9 cellular contexts compared by ENCODE assay signal in the genomic region with DNA sequence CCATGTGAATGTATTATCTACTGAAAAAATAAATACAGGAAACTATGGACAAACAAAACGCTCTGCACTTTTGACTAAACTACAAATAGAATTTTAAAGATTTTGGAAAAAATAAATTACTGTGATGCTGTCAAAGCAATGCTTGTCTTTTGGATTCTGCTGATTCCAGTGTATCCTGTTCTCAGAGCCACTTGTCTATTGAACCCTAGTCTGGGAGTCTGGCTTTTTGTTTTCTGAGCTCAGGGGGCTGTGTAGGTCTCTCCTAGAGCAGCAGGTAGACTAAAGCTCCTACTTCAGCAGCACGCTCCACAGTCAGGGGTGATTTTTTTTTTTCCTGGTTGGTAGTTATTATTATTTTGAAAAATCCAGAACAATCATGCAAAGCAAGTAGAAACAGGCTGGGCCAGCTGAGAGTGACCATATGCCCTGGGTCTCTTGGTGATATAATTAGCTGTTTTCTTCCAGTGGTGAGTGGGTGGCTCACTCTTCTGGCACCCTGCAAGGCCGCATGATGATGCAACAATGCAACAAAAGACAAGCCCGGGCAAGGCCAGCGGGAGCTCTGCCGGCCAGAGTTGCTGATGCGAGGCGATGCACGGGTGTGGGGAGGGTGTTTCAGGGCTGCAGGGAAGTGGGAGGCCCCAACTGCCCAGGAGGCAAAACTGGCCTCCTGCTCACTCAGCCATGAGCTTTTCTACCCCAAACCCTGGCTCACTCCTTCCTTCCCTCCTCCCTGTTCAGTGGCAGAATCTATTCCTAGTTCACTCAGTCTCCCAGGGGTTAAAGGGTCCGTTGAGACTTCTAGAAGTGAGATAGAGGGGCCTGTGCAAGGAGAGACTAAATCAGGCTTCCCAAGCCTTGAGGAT. TPM values are rescaled to one million over a fixed set of nuclear protein-coding genes. Genes with fewer than 3 reads are reported as not detected.
A peak's percentile ranks its signal among the peaks of the same experiment; 100 is the strongest.
DNase-seq lines count a peak whose midpoint lies in the region; ATAC-seq and TF ChIP-seq lines count a peak whose summit lies in the region.
"Had no signal": no experiment of that assay in that cellular context is flagged by ENCODE, and none has a peak within 500 bp of the region (broad histone marks: within the 10 kb centered on the region; RNA-seq: fewer than 3 reads in every experiment).

No MANE protein-coding gene starts in this region.

- H3K4me3 ChIP-seq in cardiac fibroblast (replicated peaks in 1 of 2; ENCODE audit: low read depth in 2 of 2, low read length in 2 of 2) = no peak overlapping the region

- TF ChIP-seq CTCF in cardiac fibroblast (IDR thresholded peaks at IDR 0.05; ENCODE audit: low read depth, low read length) = no peak

- ATAC-seq in GM19351 (IDR thresholded peaks at IDR 0.05; ENCODE audit: unreplicated experiment) (peak; percentile 75), HG03432 (IDR thresholded peaks at IDR 0.05; ENCODE audit: unreplicated experiment) (peak; percentile 81)

- H3K27ac ChIP-seq in layer of hippocampus (ENCODE audit: low read depth, low read length) (peak overlapping the region; percentile 59), temporal lobe (ENCODE audit: low read depth, low read length) (peak overlapping the region; percentile 12)

- DNase-seq in C1 segment of cervical spinal cord (lab: John Stamatoyannopoulos, UW) (peak in 13 of 14 donors; percentile 10 to 88 (median 57)), NCI-H526 (lab: John Stamatoyannopoulos, UW) (peak; percentile 80 to 84), cardiac fibroblast (ENCODE audit: low read depth in 2 of 2) (peak; percentile 95 to 97), NCI-H82 treated with DMSO at 0.1 percent for 48 hours (lab: John Stamatoyannopoulos, UW; ENCODE audit: unreplicated experiment) (no peak)
- DNase-seq: natural killer cell had no signal

- H3K27me3 ChIP-seq in layer of hippocampus (ENCODE audit: control insufficient read depth, insufficient read depth, low read length) = no peaks in the 10 kb centered on the region

RNA-seq across cellular contexts. Expression of a gene that starts 11.6 kb away (rescaled TPM):
- total RNA-seq in temporal lobe = 2.2 TPM

RNA-seq across cellular contexts. Expression of a gene that starts 30.7 kb away (rescaled TPM):
- total RNA-seq in temporal lobe = under 0.01 TPM
